ENCODE assay signal across 8 cellular contexts in genomic region chr20:63737940-63738686, GRCh38. TPM values are rescaled to one million over a fixed set of nuclear protein-coding genes. Genes with fewer than 3 reads are reported as not detected.
DNase-seq lines count a peak whose midpoint lies in the region; ATAC-seq, FAIRE-seq and TF ChIP-seq lines count a peak whose summit lies in the region.

No MANE protein-coding gene starts in this region.

- H3K4me1 ChIP-seq in cardiac muscle cell (ENCODE audit: low read depth) (peaks cover 19% of the 10 kb centered on the region), keratinocyte (ENCODE audit: control insufficient read depth, extremely low read depth, insufficient read depth, low read length) (peaks cover 30% of the 10 kb centered on the region)

- peak overlapping the region; percentile 74 for H3K27ac ChIP-seq in cardiac muscle cell
- H3K27ac ChIP-seq in keratinocyte (ENCODE audit: control insufficient read depth, insufficient read depth, low read length): no peak overlapping the region

- H3K9me3 ChIP-seq in cardiac muscle cell (ENCODE audit: low read depth): no peaks in the 10 kb centered on the region
- H3K9me3 ChIP-seq in keratinocyte (ENCODE audit: control insufficient read depth, low read depth, low read length): no peaks in the 10 kb centered on the region

- H3K36me3 ChIP-seq in cardiac muscle cell (peaks cover 15% of the 10 kb centered on the region), keratinocyte (ENCODE audit: control insufficient read depth in 2 of 2, extremely low read depth in 1 of 2, insufficient read depth in 2 of 2, low read length in 2 of 2) (peaks cover 16 to 28% of the 10 kb centered on the region in 2 experiments)

- peaks cover 29% of the 10 kb centered on the region for H3K4me1 Mint-ChIP-seq in activated T-cell treated with anti-CD3 and anti-CD28 coated beads, Interleukin-2, amount 50 U/mL, for 24 hours (ENCODE audit: low read depth)
- H3K4me1 Mint-ChIP-seq in type B pancreatic cell (ENCODE audit: unreplicated experiment): no peaks in the 10 kb centered on the region

- H3K4me3 ChIP-seq in cardiac muscle cell (peak overlapping the region; percentile 35), keratinocyte (ENCODE audit: control insufficient read depth in 2 of 3, extremely low read depth in 1 of 3, insufficient read depth in 2 of 3, low read depth in 1 of 3, low read length in 3 of 3) (no peak overlapping the region)

- no peaks in the 10 kb centered on the region for H3K79me2 ChIP-seq in keratinocyte (ENCODE audit: control insufficient read depth, insufficient read depth, low read length)

- FAIRE-seq in keratinocyte (lab: Jason Lieb, UNC): no peak

- H2AFZ ChIP-seq in keratinocyte (ENCODE audit: control insufficient read depth, low read length): no peak overlapping the region

- H3K9ac ChIP-seq in keratinocyte (ENCODE audit: control insufficient read depth, extremely low read depth, insufficient read depth, low read length): no peak overlapping the region

- H4K20me1 ChIP-seq in keratinocyte (ENCODE audit: control insufficient read depth, extremely low read depth, insufficient read depth, low read length): no peaks in the 10 kb centered on the region

- no peaks in the 10 kb centered on the region for H3K9me3 Mint-ChIP-seq in activated T-cell treated with anti-CD3 and anti-CD28 coated beads, Interleukin-2, amount 50 U/mL, for 24 hours
- H3K9me3 Mint-ChIP-seq in type B pancreatic cell: no peaks in the 10 kb centered on the region

- peak overlapping the region; percentile 10 for H3K4me2 ChIP-seq in keratinocyte (ENCODE audit: control insufficient read depth, extremely low read depth, insufficient read depth, low read depth, low read length)

- peak overlapping the region; percentile 23 for H3K4me3 Mint-ChIP-seq in activated T-cell treated with anti-CD3 and anti-CD28 coated beads, Interleukin-2, amount 50 U/mL, for 24 hours
- peak overlapping the region; percentile 34 for H3K4me3 Mint-ChIP-seq in type B pancreatic cell

- dilution Hi-C loops in keratinocyte (cut with MboI; ENCODE audit: extremely low pct_ligation_motif_present, low sequenced_read_pairs): no loop called here

- peaks cover 33% of the 10 kb centered on the region for H3K36me3 Mint-ChIP-seq in activated T-cell treated with anti-CD3 and anti-CD28 coated beads, Interleukin-2, amount 50 U/mL, for 24 hours (ENCODE audit: low read depth)
- H3K36me3 Mint-ChIP-seq in type B pancreatic cell: peaks cover 4% of the 10 kb centered on the region

- TF ChIP-seq CTCF in cardiac muscle cell (IDR thresholded peaks at IDR 0.05; ENCODE audit: low read depth, low read length): no peak
- TF ChIP-seq CTCF in keratinocyte (optimal IDR thresholded peaks at IDR 0.05 in 1 of 3, IDR thresholded peaks at IDR 0.05 in 1 of 3, conservative IDR thresholded peaks at IDR 0.05 in 1 of 3; ENCODE audit: extremely low read depth in 1 of 3, insufficient read depth in 2 of 3, low read length in 3 of 3): no peak
- TF ChIP-seq CTCF in type B pancreatic cell (conservative IDR thresholded peaks at IDR 0.05): no peak

- ATAC-seq in Right ventricle myocardium inferior: no peak
- ATAC-seq in HG02763 (IDR thresholded peaks at IDR 0.05; ENCODE audit: unreplicated experiment): no peak
- no peak for ATAC-seq in HG02571 (IDR thresholded peaks at IDR 0.05; ENCODE audit: unreplicated experiment)
- ATAC-seq in HG02610 (IDR thresholded peaks at IDR 0.05; ENCODE audit: unreplicated experiment): no peak

- H3K27me3 ChIP-seq in cardiac muscle cell (no peaks in the 10 kb centered on the region), keratinocyte (ENCODE audit: control insufficient read depth, extremely low read depth, insufficient read depth, low read length) (no peaks in the 10 kb centered on the region)

- no peaks in the 10 kb centered on the region for H3K9me1 ChIP-seq in keratinocyte (ENCODE audit: control insufficient read depth, extremely low read depth, insufficient read depth, low read length)

- DNase-seq in cardiac muscle cell (ENCODE audit: low read depth in 1 of 2, low spot score in 1 of 2): no peak
- no peak for DNase-seq in Right ventricle myocardium inferior (ENCODE audit: missing footprints)
- DNase-seq in activated T-cell treated with anti-CD3 and anti-CD28 coated beads, Interleukin-2, amount 50 U/mL, for 24 hours: peak; percentile 68
- DNase-seq in keratinocyte (ENCODE audit: low read depth, low spot score): no peak
- DNase-seq in type B pancreatic cell (ENCODE audit: extremely low spot score, unreplicated experiment): no peak

- intact Hi-C loops in Right ventricle myocardium inferior (cut with DNase I): no loop called here

- H3K27ac Mint-ChIP-seq in activated T-cell treated with anti-CD3 and anti-CD28 coated beads, Interleukin-2, amount 50 U/mL, for 24 hours: no peak overlapping the region
- H3K27ac Mint-ChIP-seq in type B pancreatic cell: no peak overlapping the region

- H3K27me3 Mint-ChIP-seq in activated T-cell treated with anti-CD3 and anti-CD28 coated beads, Interleukin-2, amount 50 U/mL, for 24 hours: no peaks in the 10 kb centered on the region
- H3K27me3 Mint-ChIP-seq in type B pancreatic cell: peaks cover 3% of the 10 kb centered on the region

RNA-seq across cellular contexts. Expression of gene SLC2A4RG, which starts 1.5 kb away (rescaled TPM):
- total RNA-seq in cardiac muscle cell (79.2 and 177 TPM in 2 replicates), Right ventricle myocardium inferior (97.4 TPM), type B pancreatic cell (ENCODE audit: low replicate concordance) (52.6 and 75.6 TPM in 2 replicates)
- polyA plus RNA-seq in cardiac muscle cell (46.6 and 58.0 TPM in 2 replicates), keratinocyte (18.3 to 33.6 TPM (median 23.5 TPM) in 3 replicates)
- polyA plus RNA-seq in keratinocyte (2011; ENCODE audit: low read depth): 11.9 TPM
- 8.2 and 30.1 TPM in 2 replicates for polyA plus RNA-seq in keratinocyte (2011; cell fraction: cytosol; rRNA removed)
- 26.1 and 47.7 TPM in 2 replicates for polyA plus RNA-seq in keratinocyte (2011; cell fraction: nucleus; rRNA removed)
- polyA plus RNA-seq in keratinocyte (2012; ENCODE audit: low replicate concordance): 19.5 and 45.1 TPM in 2 replicates
- polyA minus RNA-seq in keratinocyte: 5.2 to 19.3 TPM (median 8.9 TPM) in 3 replicates
- polyA minus RNA-seq in keratinocyte (2011; cell fraction: cytosol; rRNA and poly(A)+ RNA removed): 47.8 TPM
- polyA minus RNA-seq in keratinocyte (2011; cell fraction: nucleus; rRNA and poly(A)+ RNA removed): 9.2 and 15.1 TPM in 2 replicates

RNA-seq across cellular contexts. Expression of gene LIME1, which starts 1.6 kb away (rescaled TPM):
- total RNA-seq in cardiac muscle cell (10.1 and 19.2 TPM in 2 replicates), Right ventricle myocardium inferior (1.6 TPM), type B pancreatic cell (ENCODE audit: low replicate concordance) (6.3 and 11.3 TPM in 2 replicates)
- polyA plus RNA-seq in cardiac muscle cell (7.0 and 17.4 TPM in 2 replicates), keratinocyte (0.60 to 3.5 TPM (median 0.75 TPM) in 3 replicates)
- polyA plus RNA-seq in keratinocyte (2011; ENCODE audit: low read depth): 0.29 TPM
- polyA plus RNA-seq in keratinocyte (2011; cell fraction: cytosol; rRNA removed): 0.13 and 1.2 TPM in 2 replicates
- polyA plus RNA-seq in keratinocyte (2011; cell fraction: nucleus; rRNA removed): 9.4 and 13.5 TPM in 2 replicates
- 1.5 TPM in 2 replicates for polyA plus RNA-seq in keratinocyte (2012; ENCODE audit: low replicate concordance)
- 0.45 to 0.59 TPM (median 0.52 TPM) in 3 replicates for polyA minus RNA-seq in keratinocyte
- polyA minus RNA-seq in keratinocyte (2011; cell fraction: cytosol; rRNA and poly(A)+ RNA removed): not detected
- polyA minus RNA-seq in keratinocyte (2011; cell fraction: nucleus; rRNA and poly(A)+ RNA removed): 3.3 and 6.1 TPM in 2 replicates

RNA-seq across cellular contexts. Expression of gene ZGPAT, which starts 30.3 kb away (rescaled TPM):
- total RNA-seq in cardiac muscle cell (36.3 and 48.8 TPM in 2 replicates), Right ventricle myocardium inferior (15.1 TPM), type B pancreatic cell (ENCODE audit: low replicate concordance) (28.7 and 32.8 TPM in 2 replicates)
- polyA plus RNA-seq in cardiac muscle cell (30.0 and 37.5 TPM in 2 replicates), keratinocyte (7.8 to 13.5 TPM (median 12.2 TPM) in 3 replicates)
- 6.3 TPM for polyA plus RNA-seq in keratinocyte (2011; ENCODE audit: low read depth)
- polyA plus RNA-seq in keratinocyte (2011; cell fraction: cytosol; rRNA removed): 3.9 and 8.9 TPM in 2 replicates
- polyA plus RNA-seq in keratinocyte (2011; cell fraction: nucleus; rRNA removed): 24.4 and 29.3 TPM in 2 replicates
- 9.7 and 18.1 TPM in 2 replicates for polyA plus RNA-seq in keratinocyte (2012; ENCODE audit: low replicate concordance)
- 6.9 to 20.2 TPM (median 9.2 TPM) in 3 replicates for polyA minus RNA-seq in keratinocyte
- polyA minus RNA-seq in keratinocyte (2011; cell fraction: cytosol; rRNA and poly(A)+ RNA removed): 8.8 TPM
- polyA minus RNA-seq in keratinocyte (2011; cell fraction: nucleus; rRNA and poly(A)+ RNA removed): 6.9 and 9.7 TPM in 2 replicates

RNA-seq across cellular contexts. Expression of gene ARFRP1, which starts 30.3 kb away (rescaled TPM):
- total RNA-seq in cardiac muscle cell: 46.1 and 61.3 TPM in 2 replicates
- polyA plus RNA-seq in cardiac muscle cell: 75.0 and 85.1 TPM in 2 replicates
- 34.2 TPM for total RNA-seq in Right ventricle myocardium inferior
- polyA plus RNA-seq in keratinocyte: 29.7 to 37.4 TPM (median 30.4 TPM) in 3 replicates
- 20.9 TPM for polyA plus RNA-seq in keratinocyte (2011; ENCODE audit: low read depth)
- polyA plus RNA-seq in keratinocyte (2011; cell fraction: cytosol; rRNA removed): 15.8 and 25.3 TPM in 2 replicates
- 46.0 and 47.3 TPM in 2 replicates for polyA plus RNA-seq in keratinocyte (2011; cell fraction: nucleus; rRNA removed)
- polyA plus RNA-seq in keratinocyte (2012; ENCODE audit: low replicate concordance): 18.3 and 33.6 TPM in 2 replicates
- polyA minus RNA-seq in keratinocyte: 12.5 to 46.9 TPM (median 15.5 TPM) in 3 replicates
- polyA minus RNA-seq in keratinocyte (2011; cell fraction: cytosol; rRNA and poly(A)+ RNA removed): 21.1 TPM
- polyA minus RNA-seq in keratinocyte (2011; cell fraction: nucleus; rRNA and poly(A)+ RNA removed): 14.7 and 14.8 TPM in 2 replicates
- 37.2 and 45.0 TPM in 2 replicates for total RNA-seq in type B pancreatic cell (ENCODE audit: low replicate concordance)

RNA-seq across cellular contexts. Expression of gene TNFRSF6B, which starts 41.7 kb away (rescaled TPM):
- total RNA-seq in cardiac muscle cell (9.5 and 10.3 TPM in 2 replicates), Right ventricle myocardium inferior (1.0 TPM), type B pancreatic cell (ENCODE audit: low replicate concordance) (not detected in 2 replicates)
- polyA plus RNA-seq in cardiac muscle cell (3.3 and 4.9 TPM in 2 replicates), keratinocyte (51.9 to 151 TPM (median 58.1 TPM) in 3 replicates)
- not detected for polyA plus RNA-seq in keratinocyte (2011; ENCODE audit: low read depth)
- polyA plus RNA-seq in keratinocyte (2011; cell fraction: cytosol; rRNA removed): 22.8 and 142 TPM in 2 replicates
- 36.9 and 60.1 TPM in 2 replicates for polyA plus RNA-seq in keratinocyte (2011; cell fraction: nucleus; rRNA removed)
- polyA plus RNA-seq in keratinocyte (2012; ENCODE audit: low replicate concordance): 0.62 and 194 TPM in 2 replicates
- 16.6 to 69.8 TPM (median 21.5 TPM) in 3 replicates for polyA minus RNA-seq in keratinocyte
- polyA minus RNA-seq in keratinocyte (2011; cell fraction: cytosol; rRNA and poly(A)+ RNA removed): 176 TPM
- 25.7 and 29.0 TPM in 2 replicates for polyA minus RNA-seq in keratinocyte (2011; cell fraction: nucleus; rRNA and poly(A)+ RNA removed)
